ENCODE assay signal across 1 cellular context in genomic region chr10:71728218-71728737, GRCh38.
TF ChIP-seq lines count a peak whose summit lies in the region.

No MANE protein-coding gene starts in this region.

TF ChIP-seq in GM12878, 131 proteins besides CTCF, POLR2A, EP300 and RAD21:
- no peak for TF ChIP-seq IKZF2 (IDR thresholded peaks at IDR 0.05)
- 0 out of 3 replicates have a peak, but pooled peaks have one; percentile 11 for TF ChIP-seq POU2F2 (IDR thresholded peaks at IDR 0.05; ENCODE audit: borderline replicate concordance, low read depth, low read length)
- 0 out of 2 replicates have a peak, but pooled peaks have one; percentile 21 for TF ChIP-seq TCF12 (IDR thresholded peaks at IDR 0.05; ENCODE audit: low read depth, low read length)
